31 cellular contexts compared by ENCODE assay signal in the genomic region with DNA sequence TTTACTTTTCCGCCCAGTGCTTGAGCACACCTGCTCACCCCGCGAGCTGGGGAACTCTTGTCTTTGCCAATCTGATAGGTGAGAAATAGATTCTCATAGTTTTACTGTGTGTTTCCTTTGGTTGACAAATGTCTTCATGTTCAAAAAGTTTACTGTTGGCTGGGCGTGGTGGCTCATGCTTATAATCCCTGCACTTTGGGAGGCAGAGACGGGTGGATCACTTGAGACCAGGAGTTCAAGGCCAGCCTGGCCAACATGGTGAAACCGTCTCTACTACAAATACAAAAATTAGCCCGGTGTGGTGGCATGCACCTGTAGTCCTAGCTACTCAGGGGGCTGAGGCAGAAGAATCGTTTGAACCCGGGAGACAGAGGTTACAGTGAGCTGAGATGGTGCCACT.
"Had no signal": no experiment of that assay in that cellular context is flagged by ENCODE, and none has a peak within 500 bp of the region (broad histone marks: within the 10 kb centered on the region; RNA-seq: fewer than 3 reads in every experiment).

No MANE protein-coding gene starts in this region.

- H3K27me3 ChIP-seq: Peyer's patch, SJCRH30 had no signal

- H3K9me3 Mint-ChIP-seq: activated B cell treated with CpG ODN at 0.5 μM for 24 hours; activated CD4-positive, alpha-beta T cell treated with anti-CD3 and anti-CD28 coated beads, Interleukin-2, amount 10 ng/mL, durations not matched to agents 24 days and 14 days; activated naive CD4-positive, alpha-beta T cell treated with anti-CD3 and anti-CD28 coated beads for 36 hours; activated T-helper 17 cell treated with anti-CD3 and anti-CD28 coated beads, Interleukin-2, amount 50 U/mL, for 72 hours; brain; central memory CD8-positive, alpha-beta T cell had no signal

- H3K27ac Mint-ChIP-seq: activated CD4-positive, alpha-beta T cell treated with anti-CD3 and anti-CD28 coated beads, Interleukin-2, amount 10 ng/mL, durations not matched to agents 24 days and 14 days; activated naive CD4-positive, alpha-beta T cell treated with anti-CD3 and anti-CD28 coated beads for 36 hours; activated T-helper 17 cell treated with anti-CD3 and anti-CD28 coated beads, Interleukin-2, amount 50 U/mL, for 72 hours had no signal

- ATAC-seq: activated T-helper 17 cell treated with anti-CD3 and anti-CD28 coated beads, Interleukin-2, amount 50 U/mL, for 72 hours had no signal

- DNase-seq: activated B cell treated with CpG ODN at 0.5 μM for 24 hours; activated CD4-positive, alpha-beta T cell treated with anti-CD3 and anti-CD28 coated beads for 1 hour; activated CD4-positive, alpha-beta T cell treated with anti-CD3 and anti-CD28 coated beads, Interleukin-2, amount 10 ng/mL, durations not matched to agents 24 days and 14 days; activated CD4-positive, alpha-beta T cell treated with anti-CD3 and anti-CD28 coated beads, Interleukin-2, amount 50 U/mL, for 48 hours; activated CD8-positive, alpha-beta memory T cell treated with anti-CD3 and anti-CD28 coated beads for 24 hours; activated gamma-delta T cell; activated naive CD4-positive, alpha-beta T cell treated with anti-CD3 and anti-CD28 coated beads for 36 hours; activated T-cell treated with anti-CD3 and anti-CD28 coated beads, Interleukin-2, amount 50 U/mL, for 48 hours; amygdala; MM.1S; NCI-H1105 treated with DMSO at 0.1 percent for 48 hours; NCI-H1436 treated with DMSO at 0.1 percent for 48 hours; NCI-H187; NCI-H2081; NCI-H2171; NCI-H2227 treated with DMSO at 0.1 percent for 48 hours; NCI-H446 treated with DMSO at 0.1 percent for 48 hours; NCI-H524 treated with DMSO at 0.1 percent for 48 hours; NCI-H774; NK-92 treated with Interleukin-12 subunit alpha and Interleukin-12 subunit beta, amount 100 ng/mL, for 24 hours; OCI-M1; Peyer's patch; Right ventricle myocardium superior; SJCRH30; SW 1271; T-helper 9 cell had no signal

- H3K27me3 Mint-ChIP-seq: activated B cell treated with CpG ODN at 0.5 μM for 24 hours; activated naive CD8-positive, alpha-beta T cell; brain; central memory CD8-positive, alpha-beta T cell had no signal

- H3K4me3 ChIP-seq: Peyer's patch, SJCRH30 had no signal

- H3K9me3 ChIP-seq: Peyer's patch, SJCRH30 had no signal

- H3K27ac ChIP-seq: Peyer's patch, SJCRH30 had no signal

- H3K4me3 Mint-ChIP-seq: activated B cell treated with CpG ODN at 0.5 μM for 24 hours; activated CD4-positive, alpha-beta T cell treated with anti-CD3 and anti-CD28 coated beads, Interleukin-2, amount 10 ng/mL, durations not matched to agents 24 days and 14 days; activated naive CD4-positive, alpha-beta T cell treated with anti-CD3 and anti-CD28 coated beads for 36 hours; activated naive CD8-positive, alpha-beta T cell; activated T-helper 17 cell treated with anti-CD3 and anti-CD28 coated beads, Interleukin-2, amount 50 U/mL, for 72 hours; brain; central memory CD8-positive, alpha-beta T cell had no signal

- FAIRE-seq: astrocyte had no signal
